In genomic region chr20:25178563-25179438, GRCh38 we compare ENCODE assay signal across 1 cellular context.
A peak's percentile ranks its signal among the peaks of the same experiment; 100 is the strongest.
TF ChIP-seq lines count a peak whose summit lies in the region.

No MANE protein-coding gene starts in this region.

TF ChIP-seq in HCT116, 20 proteins besides CTCF, POLR2A, EP300 and RAD21 (continued from another document):
- TF ChIP-seq EZH2 (IDR thresholded peaks at IDR 0.05) (no peak), REST (IDR thresholded peaks at IDR 0.05; ENCODE audit: low read depth) (no peak), CBX3 (IDR thresholded peaks at IDR 0.05; ENCODE audit: low read depth) (peak; percentile 59; the same call in 1 of the 2 replicates), ATF3 (IDR thresholded peaks at IDR 0.05) (peak; percentile 38; the same call in 1 of the 2 replicates), JUND (IDR thresholded peaks at IDR 0.05) (peak; percentile 72), SIN3A (IDR thresholded peaks at IDR 0.05; ENCODE audit: low read depth) (peak; percentile 60; the same call in 1 of the 2 replicates)
